Comparison of ENCODE assay signal across 9 cellular contexts in the genomic region with DNA sequence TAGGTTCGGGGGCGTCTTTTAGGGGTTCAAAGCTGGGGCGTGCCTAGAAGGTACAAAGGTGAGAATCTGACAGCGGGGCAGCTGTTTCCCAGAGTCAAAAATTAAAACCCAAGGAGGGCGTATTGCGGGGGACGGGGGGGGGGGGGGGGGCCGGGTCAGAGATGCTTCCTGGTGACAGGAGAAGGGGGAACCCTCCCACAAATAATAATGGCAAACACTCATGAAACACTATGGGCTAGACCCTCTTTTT. TPM values are rescaled to one million over a fixed set of nuclear protein-coding genes. Genes with fewer than 3 reads are reported as not detected.
DNase-seq lines count a peak whose midpoint lies in the region; ATAC-seq and TF ChIP-seq lines count a peak whose summit lies in the region.
"Had no signal": no experiment of that assay in that cellular context is flagged by ENCODE, and none has a peak within 500 bp of the region (broad histone marks: within the 10 kb centered on the region; RNA-seq: fewer than 3 reads in every experiment).

No MANE protein-coding gene starts in this region.

- DNase-seq in NT2/D1 (ENCODE audit: low read depth, low spot score): no peak
- DNase-seq in neural progenitor cell (ENCODE audit: low spot score): no peak
- no peak for DNase-seq in NCI-H1417 treated with DMSO at 0.1 percent for 48 hours (lab: John Stamatoyannopoulos, UW)
- DNase-seq in sciatic nerve (ENCODE audit: low spot score): no peak

- peak overlapping the region; percentile 99 for H3K4me2 ChIP-seq in neural progenitor cell

- peak overlapping the region; percentile 77 for H3K9ac ChIP-seq in NT2/D1 (ENCODE audit: insufficient read length, low read depth)
- peak overlapping the region; percentile 76 for H3K9ac ChIP-seq in endocrine pancreas (ENCODE audit: control insufficient read depth, insufficient read depth, low read length)
- H3K9ac ChIP-seq in neural progenitor cell: peak overlapping the region; percentile 72

- no peaks in the 10 kb centered on the region for H3K36me3 Mint-ChIP-seq in neural progenitor cell

- no peak for ATAC-seq in HG02678 (IDR thresholded peaks at IDR 0.05; ENCODE audit: unreplicated experiment)
- no peak for ATAC-seq in sciatic nerve
- no peak for ATAC-seq in GM19023 (IDR thresholded peaks at IDR 0.05; ENCODE audit: unreplicated experiment)

- H3K27me3 Mint-ChIP-seq in neural progenitor cell (ENCODE audit: insufficient read depth, low read depth): no peaks in the 10 kb centered on the region

- no peaks in the 10 kb centered on the region for H3K9me3 Mint-ChIP-seq in neural progenitor cell

- intact Hi-C loops in sciatic nerve (cut with DNase I): loop anchor here (10.0 kb wide), 1 partner anchor 59 kb away; no protein-coding TSS in a partner anchor

- peaks cover 19% of the 10 kb centered on the region for H3F3A ChIP-seq in neural progenitor cell (ENCODE audit: low read depth)

- H4K20me1 ChIP-seq in neural progenitor cell (ENCODE audit: low read depth): peaks cover 53% of the 10 kb centered on the region

- H3K4me1 ChIP-seq in NT2/D1 (ENCODE audit: insufficient read depth, insufficient read length): peaks cover 14% of the 10 kb centered on the region
- H3K4me1 ChIP-seq in endocrine pancreas (ENCODE audit: control insufficient read depth, insufficient read depth, low read length): no peaks in the 10 kb centered on the region
- H3K4me1 ChIP-seq in neural progenitor cell: peaks cover 14% of the 10 kb centered on the region

- peak overlapping the region; percentile 99 for H3K4me3 Mint-ChIP-seq in neural progenitor cell

- H3K4me1 Mint-ChIP-seq in neural progenitor cell: peaks cover 41% of the 10 kb centered on the region

- H3K27ac ChIP-seq in C4-2B (peak overlapping the region; percentile 97), neural progenitor cell (no peak overlapping the region)

- peak overlapping the region; percentile 91 for H3K27ac Mint-ChIP-seq in neural progenitor cell

- H3K79me2 ChIP-seq in neural progenitor cell (ENCODE audit: low read depth): peaks cover 55% of the 10 kb centered on the region

- H3K9me3 ChIP-seq in NT2/D1 (ENCODE audit: insufficient read depth, low read length): no peaks in the 10 kb centered on the region
- H3K9me3 ChIP-seq in endocrine pancreas (ENCODE audit: control insufficient read depth, low read length): no peaks in the 10 kb centered on the region
- H3K9me3 ChIP-seq in neural progenitor cell (ENCODE audit: low read depth): no peaks in the 10 kb centered on the region

- H3K4me3 ChIP-seq in NT2/D1 (ENCODE audit: insufficient read length, low read depth): peak overlapping the region; percentile 67
- H3K4me3 ChIP-seq in endocrine pancreas (ENCODE audit: control insufficient read depth, insufficient read depth, low read length): peak overlapping the region; percentile 45
- H3K4me3 ChIP-seq in neural progenitor cell: peak overlapping the region; percentile 90

- no peaks in the 10 kb centered on the region for H3K27me3 ChIP-seq in NT2/D1 (ENCODE audit: insufficient read depth, insufficient read length)
- H3K27me3 ChIP-seq in endocrine pancreas (ENCODE audit: control insufficient read depth, insufficient read depth, low read length): no peaks in the 10 kb centered on the region
- H3K27me3 ChIP-seq in neural progenitor cell: no peaks in the 10 kb centered on the region

- TF ChIP-seq CTCF in C4-2B (conservative IDR thresholded peaks at IDR 0.05) (no peak), neural progenitor cell (IDR thresholded peaks at IDR 0.05) (no peak)

- H3K36me3 ChIP-seq in NT2/D1 (ENCODE audit: insufficient read depth, insufficient read length, low read length) (peaks cover 8% of the 10 kb centered on the region), endocrine pancreas (ENCODE audit: control insufficient read depth, insufficient read depth, low read length) (no peaks in the 10 kb centered on the region), neural progenitor cell (no peaks in the 10 kb centered on the region)

- H2AFZ ChIP-seq in neural progenitor cell (replicated peaks): no peak overlapping the region

RNA-seq across cellular contexts. Expression of gene PAK4, which starts 0.7 kb away (rescaled TPM):
- total RNA-seq in neural progenitor cell (ENCODE audit: low replicate concordance) (9.7 and 34.3 TPM in 2 replicates), sciatic nerve (43.5 TPM)

RNA-seq across cellular contexts. Expression of gene ACP7, which starts 42.1 kb away (rescaled TPM):
- 0.22 TPM in 1 of 2 replicates, not detected in the other for total RNA-seq in neural progenitor cell (ENCODE audit: low replicate concordance)
- total RNA-seq in sciatic nerve: 1.6 TPM
- total RNA-seq: omental fat pad had no signal
